1 cellular context compared by ENCODE assay signal in the genomic region with DNA sequence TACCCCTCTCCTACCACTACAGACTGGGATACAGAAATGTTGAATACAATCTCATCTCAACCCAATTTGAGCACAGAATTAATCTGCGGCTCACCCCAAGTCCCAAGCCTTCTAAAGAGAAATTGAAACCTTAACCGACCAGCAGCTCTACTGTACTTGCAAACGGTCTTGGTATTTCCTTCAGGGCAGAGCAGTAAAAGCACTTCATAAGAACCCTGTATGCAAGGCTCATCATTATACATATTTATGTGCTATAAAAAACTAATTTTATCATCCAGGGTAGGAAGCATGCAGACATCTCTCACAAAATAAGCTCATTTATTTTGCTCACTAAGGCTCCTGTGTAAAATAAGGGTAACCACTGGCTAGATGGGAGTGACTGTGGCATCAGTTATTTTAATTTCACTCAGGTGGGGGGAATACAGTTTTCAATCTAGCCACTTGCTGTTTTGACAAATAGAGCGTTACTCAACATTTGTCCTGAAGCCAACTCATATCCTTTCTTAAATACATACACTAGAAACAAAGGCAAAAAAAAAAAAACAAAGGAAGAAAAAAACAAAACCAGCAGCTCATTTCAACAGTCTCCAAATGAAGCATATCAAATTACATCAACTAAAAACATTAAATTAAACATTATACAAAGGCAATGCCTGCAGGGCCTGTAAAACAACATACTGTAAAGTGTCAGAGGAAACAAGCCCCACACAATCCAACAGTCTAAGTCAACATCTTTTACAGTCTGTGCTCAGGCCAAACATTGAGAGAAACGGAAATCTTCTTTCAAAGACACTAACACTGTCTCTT.
TF ChIP-seq lines count a peak whose summit lies in the region.

No MANE protein-coding gene starts in this region.

TF ChIP-seq in GM23338, 12 proteins besides CTCF, POLR2A, EP300 and RAD21 (continued from another document):
- TF ChIP-seq, protein P1, sequence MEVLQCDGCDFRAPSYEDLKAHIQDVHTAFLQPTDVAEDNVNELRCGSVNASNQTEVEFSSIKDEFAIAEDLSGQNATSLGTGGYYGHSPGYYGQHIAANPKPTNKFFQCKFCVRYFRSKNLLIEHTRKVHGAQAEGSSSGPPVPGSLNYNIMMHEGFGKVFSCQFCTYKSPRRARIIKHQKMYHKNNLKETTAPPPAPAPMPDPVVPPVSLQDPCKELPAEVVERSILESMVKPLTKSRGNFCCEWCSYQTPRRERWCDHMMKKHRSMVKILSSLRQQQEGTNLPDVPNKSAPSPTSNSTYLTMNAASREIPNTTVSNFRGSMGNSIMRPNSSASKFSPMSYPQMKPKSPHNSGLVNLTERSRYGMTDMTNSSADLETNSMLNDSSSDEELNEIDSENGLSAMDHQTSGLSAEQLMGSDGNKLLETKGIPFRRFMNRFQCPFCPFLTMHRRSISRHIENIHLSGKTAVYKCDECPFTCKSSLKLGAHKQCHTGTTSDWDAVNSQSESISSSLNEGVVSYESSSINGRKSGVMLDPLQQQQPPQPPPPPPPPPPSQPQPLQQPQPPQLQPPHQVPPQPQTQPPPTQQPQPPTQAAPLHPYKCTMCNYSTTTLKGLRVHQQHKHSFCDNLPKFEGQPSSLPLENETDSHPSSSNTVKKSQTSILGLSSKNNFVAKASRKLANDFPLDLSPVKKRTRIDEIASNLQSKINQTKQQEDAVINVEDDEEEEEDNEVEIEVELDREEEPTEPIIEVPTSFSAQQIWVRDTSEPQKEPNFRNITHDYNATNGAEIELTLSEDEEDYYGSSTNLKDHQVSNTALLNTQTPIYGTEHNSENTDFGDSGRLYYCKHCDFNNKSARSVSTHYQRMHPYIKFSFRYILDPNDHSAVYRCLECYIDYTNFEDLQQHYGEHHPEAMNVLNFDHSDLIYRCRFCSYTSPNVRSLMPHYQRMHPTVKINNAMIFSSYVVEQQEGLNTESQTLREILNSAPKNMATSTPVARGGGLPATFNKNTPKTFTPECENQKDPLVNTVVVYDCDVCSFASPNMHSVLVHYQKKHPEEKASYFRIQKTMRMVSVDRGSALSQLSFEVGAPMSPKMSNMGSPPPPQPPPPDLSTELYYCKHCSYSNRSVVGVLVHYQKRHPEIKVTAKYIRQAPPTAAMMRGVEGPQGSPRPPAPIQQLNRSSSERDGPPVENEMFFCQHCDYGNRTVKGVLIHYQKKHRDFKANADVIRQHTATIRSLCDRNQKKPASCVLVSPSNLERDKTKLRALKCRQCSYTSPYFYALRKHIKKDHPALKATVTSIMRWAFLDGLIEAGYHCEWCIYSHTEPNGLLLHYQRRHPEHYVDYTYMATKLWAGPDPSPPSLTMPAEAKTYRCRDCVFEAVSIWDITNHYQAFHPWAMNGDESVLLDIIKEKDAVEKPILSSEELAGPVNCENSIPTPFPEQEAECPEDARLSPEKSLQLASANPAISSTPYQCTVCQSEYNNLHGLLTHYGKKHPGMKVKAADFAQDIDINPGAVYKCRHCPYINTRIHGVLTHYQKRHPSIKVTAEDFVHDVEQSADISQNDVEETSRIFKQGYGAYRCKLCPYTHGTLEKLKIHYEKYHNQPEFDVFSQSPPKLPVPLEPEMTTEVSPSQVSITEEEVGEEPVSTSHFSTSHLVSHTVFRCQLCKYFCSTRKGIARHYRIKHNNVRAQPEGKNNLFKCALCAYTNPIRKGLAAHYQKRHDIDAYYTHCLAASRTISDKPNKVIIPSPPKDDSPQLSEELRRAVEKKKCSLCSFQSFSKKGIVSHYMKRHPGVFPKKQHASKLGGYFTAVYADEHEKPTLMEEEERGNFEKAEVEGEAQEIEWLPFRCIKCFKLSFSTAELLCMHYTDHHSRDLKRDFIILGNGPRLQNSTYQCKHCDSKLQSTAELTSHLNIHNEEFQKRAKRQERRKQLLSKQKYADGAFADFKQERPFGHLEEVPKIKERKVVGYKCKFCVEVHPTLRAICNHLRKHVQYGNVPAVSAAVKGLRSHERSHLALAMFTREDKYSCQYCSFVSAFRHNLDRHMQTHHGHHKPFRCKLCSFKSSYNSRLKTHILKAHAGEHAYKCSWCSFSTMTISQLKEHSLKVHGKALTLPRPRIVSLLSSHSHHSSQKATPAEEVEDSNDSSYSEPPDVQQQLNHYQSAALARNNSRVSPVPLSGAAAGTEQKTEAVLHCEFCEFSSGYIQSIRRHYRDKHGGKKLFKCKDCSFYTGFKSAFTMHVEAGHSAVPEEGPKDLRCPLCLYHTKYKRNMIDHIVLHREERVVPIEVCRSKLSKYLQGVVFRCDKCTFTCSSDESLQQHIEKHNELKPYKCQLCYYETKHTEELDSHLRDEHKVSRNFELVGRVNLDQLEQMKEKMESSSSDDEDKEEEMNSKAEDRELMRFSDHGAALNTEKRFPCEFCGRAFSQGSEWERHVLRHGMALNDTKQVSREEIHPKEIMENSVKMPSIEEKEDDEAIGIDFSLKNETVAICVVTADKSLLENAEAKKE (CRISPR knock-in tag; IDR thresholded peaks at IDR 0.05), result no peak
- TF ChIP-seq CREB1 (CRISPR knock-in tag; IDR thresholded peaks at IDR 0.05; ENCODE audit: low read depth) (no peak), ZNF114 (CRISPR knock-in tag; IDR thresholded peaks at IDR 0.05) (no peak), POLR2AphosphoS5 (IDR thresholded peaks at IDR 0.05; ENCODE audit: low read depth) (no peak), EZH2phosphoT487 (IDR thresholded peaks at IDR 0.05; ENCODE audit: unreplicated experiment) (no peak), ETS1 (IDR thresholded peaks at IDR 0.05) (no peak), EZH2 (IDR thresholded peaks at IDR 0.05; ENCODE audit: low read depth, unreplicated experiment) (no peak), STAT1 (IDR thresholded peaks at IDR 0.05; ENCODE audit: unreplicated experiment) (no peak), ZNF331 (CRISPR knock-in tag; IDR thresholded peaks at IDR 0.05; ENCODE audit: low read depth) (no peak), JUNB (IDR thresholded peaks at IDR 0.05; ENCODE audit: unreplicated experiment) (no peak)
